ENCODE assay signal across 8 cellular contexts in genomic region chr10:97196213-97197029, GRCh38. TPM values are rescaled to one million over a fixed set of nuclear protein-coding genes. Genes with fewer than 3 reads are reported as not detected.
A peak's percentile ranks its signal among the peaks of the same experiment; 100 is the strongest.
DNase-seq lines count a peak whose midpoint lies in the region; ATAC-seq and TF ChIP-seq lines count a peak whose summit lies in the region.

No MANE protein-coding gene starts in this region.

- no peak overlapping the region for H3K27ac ChIP-seq in rectal smooth muscle tissue (ENCODE audit: low read depth, low read length)
- H3K27ac ChIP-seq in uterus, result no peak overlapping the region

- POLR2A ChIA-PET in activated naive CD8-positive, alpha-beta T cell treated with anti-CD3 and anti-CD28 coated beads, Interleukin-2, amount 10 ng/mL, durations not matched to agents 7 days and 5 days (lab: Charles Lee), result no interaction called here

- no peak overlapping the region for H3K9ac ChIP-seq in rectal smooth muscle tissue (ENCODE audit: low read length)

- no peaks in the 10 kb centered on the region for H3K9me3 Mint-ChIP-seq in activated naive CD8-positive, alpha-beta T cell treated with anti-CD3 and anti-CD28 coated beads, Interleukin-2, amount 10 ng/mL, durations not matched to agents 7 days and 5 days

- H3K27me3 Mint-ChIP-seq in activated naive CD8-positive, alpha-beta T cell treated with anti-CD3 and anti-CD28 coated beads, Interleukin-2, amount 10 ng/mL, durations not matched to agents 7 days and 5 days, result peaks cover 56% of the 10 kb centered on the region

- H3K9me3 ChIP-seq in uterus, result no peaks in the 10 kb centered on the region

- intact Hi-C loops in left cardiac atrium (cut with DNase I) (no loop called here), uterus (cut with DNase I; ENCODE audit: low total_unique reads) (no loop called here)

- H3K4me3 Mint-ChIP-seq in activated naive CD8-positive, alpha-beta T cell treated with anti-CD3 and anti-CD28 coated beads, Interleukin-2, amount 10 ng/mL, durations not matched to agents 7 days and 5 days, result peak overlapping the region; percentile 78

- no peaks in the 10 kb centered on the region for H3K36me3 ChIP-seq in rectal smooth muscle tissue (ENCODE audit: control insufficient read depth, insufficient read depth, low read length)
- H3K36me3 ChIP-seq in uterus, result no peaks in the 10 kb centered on the region

- H3K27me3 ChIP-seq in rectal smooth muscle tissue (ENCODE audit: control insufficient read depth, insufficient read depth, low read length) (peaks cover 5% of the 10 kb centered on the region), uterus (no peaks in the 10 kb centered on the region)

- H3K27ac Mint-ChIP-seq in activated naive CD8-positive, alpha-beta T cell treated with anti-CD3 and anti-CD28 coated beads, Interleukin-2, amount 10 ng/mL, durations not matched to agents 7 days and 5 days, result no peak overlapping the region

- TF ChIP-seq POLR2A in uterus (IDR thresholded peaks at IDR 0.05), result no peak

- DNase-seq in AG20443 (ENCODE audit: low spot score) (peak; percentile 72), GM19240 (ENCODE audit: insufficient read length, low spot score) (peak; percentile 63), LoVo (ENCODE audit: low spot score) (peak; percentile 78), SW480 (ENCODE audit: low spot score) (peak; percentile 84), left cardiac atrium (peak; percentile 42), uterus (peak in 1 of 2 donors; percentile 46)
- DNase-seq in activated naive CD8-positive, alpha-beta T cell treated with anti-CD3 and anti-CD28 coated beads, Interleukin-2, amount 10 ng/mL, durations not matched to agents 7 days and 5 days, result peak; percentile 74

- TF ChIP-seq CTCF in uterus (IDR thresholded peaks at IDR 0.05), result peak; percentile 18 to 53 (median 42)

- peak overlapping the region; percentile 66 for H3K4me3 ChIP-seq in rectal smooth muscle tissue (ENCODE audit: low read length)
- peak overlapping the region; percentile 21 to 33 for H3K4me3 ChIP-seq in uterus

- H3K4me1 ChIP-seq in rectal smooth muscle tissue (ENCODE audit: control insufficient read depth, insufficient read depth, low read length) (no peaks in the 10 kb centered on the region), uterus (no peaks in the 10 kb centered on the region)

- peaks cover 15% of the 10 kb centered on the region for H3K4me1 Mint-ChIP-seq in activated naive CD8-positive, alpha-beta T cell treated with anti-CD3 and anti-CD28 coated beads, Interleukin-2, amount 10 ng/mL, durations not matched to agents 7 days and 5 days

- H3K36me3 Mint-ChIP-seq in activated naive CD8-positive, alpha-beta T cell treated with anti-CD3 and anti-CD28 coated beads, Interleukin-2, amount 10 ng/mL, durations not matched to agents 7 days and 5 days, result no peaks in the 10 kb centered on the region

- peak; percentile 86 for ATAC-seq in activated naive CD8-positive, alpha-beta T cell treated with anti-CD3 and anti-CD28 coated beads, Interleukin-2, amount 10 ng/mL, durations not matched to agents 7 days and 5 days (ENCODE audit: low read depth)
- ATAC-seq in left cardiac atrium, result peak; percentile 73 to 91

RNA-seq across cellular contexts. Expression of gene SLIT1, which starts 10.7 kb away (rescaled TPM):
- total RNA-seq in activated naive CD8-positive, alpha-beta T cell treated with anti-CD3 and anti-CD28 coated beads, Interleukin-2, amount 10 ng/mL, durations not matched to agents 7 days and 5 days, result under 1 TPM; 0.37 to 0.44 TPM
- under 1 TPM; 0.24 to 0.31 TPM for total RNA-seq in left cardiac atrium
- under 1 TPM in 2 of 4 donors, not detected in 2; 0.35 to 0.49 TPM for total RNA-seq in uterus
